25 cellular contexts compared by ENCODE assay signal in genomic region chr2:125796784-125797183, GRCh38.
"Had no signal": no experiment of that assay in that cellular context is flagged by ENCODE, and none has a peak within 500 bp of the region (broad histone marks: within the 10 kb centered on the region; RNA-seq: fewer than 3 reads in every experiment).

No MANE protein-coding gene starts in this region.

- ATAC-seq: esophagus mucosa, gastroesophageal sphincter, heart left ventricle, left cardiac atrium, left lung, left ventricle myocardium superior, lower lobe of right lung, mucosa of descending colon had no signal

- H3K79me2 ChIP-seq: hepatocyte had no signal

- H3K9me3 ChIP-seq: mucosa of descending colon had no signal

- H2AFZ ChIP-seq: hepatocyte had no signal

- H3K27me3 ChIP-seq: dorsolateral prefrontal cortex, esophagus squamous epithelium, gastroesophageal sphincter, heart left ventricle, hepatocyte, left lung had no signal

- H3K4me3 ChIP-seq: coronary artery, dorsolateral prefrontal cortex, esophagus squamous epithelium, gastroesophageal sphincter, heart left ventricle, hepatocyte, left lung, lower lobe of right lung, mucosa of descending colon had no signal

- H3K36me3 ChIP-seq: esophagus squamous epithelium, gastroesophageal sphincter, heart left ventricle, left lung, lower lobe of right lung had no signal

- H3K4me1 ChIP-seq: esophagus squamous epithelium, gastroesophageal sphincter, heart left ventricle, left lung, lower lobe of right lung had no signal

- H3K4me2 ChIP-seq: hepatocyte had no signal

- DNase-seq: dermis blood vessel endothelial cell; dorsolateral prefrontal cortex; effector CD4-positive, alpha-beta T cell; effector memory CD4-positive, alpha-beta T cell; erythroblast; esophagus squamous epithelium; foreskin fibroblast; foreskin melanocyte; heart left ventricle; hypothalamus; immature natural killer cell; islet precursor cell; left cardiac atrium; left lung; left ventricle myocardium superior; lower lobe of right lung; mesenchymal stem cell; mucosa of descending colon; naive B cell had no signal

- FAIRE-seq: colon had no signal

- H3K27ac ChIP-seq: coronary artery, dorsolateral prefrontal cortex, epithelial cell of prostate, esophagus squamous epithelium, gastroesophageal sphincter, heart left ventricle, hepatocyte, left lung, lower lobe of right lung had no signal
